ENCODE assay signal across 15 cellular contexts in the genomic region with DNA sequence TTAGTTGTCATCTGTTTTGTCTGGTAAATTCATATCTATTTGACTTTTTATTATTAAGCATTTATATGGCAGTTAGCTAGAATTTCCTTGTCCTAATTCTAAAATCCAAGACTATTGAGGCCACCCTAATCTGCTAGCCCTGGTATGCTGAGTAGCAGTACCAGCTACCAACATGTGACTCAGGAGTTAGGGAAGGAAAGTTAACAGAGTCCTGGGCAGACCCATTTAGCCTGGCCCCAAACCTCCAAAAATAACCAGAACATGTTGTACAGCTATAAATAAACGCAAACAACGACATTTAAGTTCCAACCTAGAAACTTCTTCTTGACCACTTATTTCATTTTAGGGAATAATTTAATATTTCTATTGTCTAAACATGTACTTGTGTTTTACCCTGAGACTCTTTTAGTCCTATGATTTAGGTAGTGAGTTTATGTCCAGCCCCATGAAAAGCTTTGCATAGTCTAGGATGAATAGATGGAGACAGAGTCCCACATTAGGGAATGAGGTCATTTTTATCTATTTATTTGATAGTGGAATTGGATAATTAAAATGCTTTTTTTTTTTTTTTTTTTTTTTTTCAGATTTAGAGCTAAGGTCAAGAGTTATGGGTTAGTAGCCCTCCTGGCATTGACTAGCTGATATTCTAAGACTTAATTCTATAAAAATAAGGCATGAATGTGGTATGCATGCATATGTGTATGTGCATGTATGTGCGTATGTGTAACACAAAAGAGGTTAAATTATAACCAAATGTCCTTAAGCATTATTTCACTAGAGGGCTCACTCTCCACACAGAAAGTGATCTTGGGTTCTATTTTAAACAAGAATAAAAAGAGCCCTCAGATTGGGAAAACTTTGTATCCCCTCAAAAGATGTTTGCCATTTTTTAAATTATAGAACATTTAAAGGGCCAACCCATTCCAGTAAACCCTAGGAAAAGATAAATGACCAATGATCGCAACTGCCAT.
A peak's percentile ranks its signal among the peaks of the same experiment; 100 is the strongest.
DNase-seq lines count a peak whose midpoint lies in the region; ATAC-seq and TF ChIP-seq lines count a peak whose summit lies in the region.
"Had no signal": no experiment of that assay in that cellular context is flagged by ENCODE, and none has a peak within 500 bp of the region (broad histone marks: within the 10 kb centered on the region; RNA-seq: fewer than 3 reads in every experiment).

No MANE protein-coding gene starts in this region.

- H3K27me3 ChIP-seq in ascending aorta (no peaks in the 10 kb centered on the region), right cardiac atrium (ENCODE audit: control insufficient read depth, insufficient read depth) (no peaks in the 10 kb centered on the region), thoracic aorta (replicated peaks; ENCODE audit: insufficient read depth) (no peaks in the 10 kb centered on the region)

- H3K4me1 ChIP-seq in ascending aorta (peaks cover 4 to 45% of the 10 kb centered on the region in 2 donors), right cardiac atrium (ENCODE audit: control insufficient read depth, insufficient read depth, low read length) (no peaks in the 10 kb centered on the region), thoracic aorta (ENCODE audit: control insufficient read depth in 1 of 2, low read depth in 2 of 2) (peaks cover 25 to 47% of the 10 kb centered on the region in 2 donors)
- H3K4me1 ChIP-seq: parathyroid adenoma had no signal

- H3K4me3 ChIP-seq in ascending aorta = no peak overlapping the region
- no peak overlapping the region for H3K4me3 ChIP-seq in right cardiac atrium (ENCODE audit: low read length)
- no peak overlapping the region for H3K4me3 ChIP-seq in thoracic aorta
- H3K4me3 ChIP-seq: GM12878 had no signal

- ATAC-seq in right cardiac atrium (peak; percentile 67 to 75), thoracic aorta (ENCODE audit: insufficient number of reproducible peaks, low FRiP score, low read depth) (peak; percentile 96), HG03571 (IDR thresholded peaks at IDR 0.05; ENCODE audit: unreplicated experiment) (no peak)
- ATAC-seq: GM12878 had no signal

- TF ChIP-seq CTCF in ascending aorta (IDR thresholded peaks at IDR 0.05) = peak in 1 of 3 experiments; percentile 27
- TF ChIP-seq CTCF in thoracic aorta (IDR thresholded peaks at IDR 0.05) = no peak

- H3K36me3 ChIP-seq in ascending aorta (peaks cover 9 to 18% of the 10 kb centered on the region in 2 donors), thoracic aorta (peaks cover 7% of the 10 kb centered on the region)

- peak overlapping the region; percentile 86 to 88 for H3K27ac ChIP-seq in ascending aorta
- H3K27ac ChIP-seq in right cardiac atrium (ENCODE audit: low read length) = no peak overlapping the region
- H3K27ac ChIP-seq in thoracic aorta = peak overlapping the region; percentile 78 to 85
- H3K27ac ChIP-seq: parathyroid adenoma had no signal

- no peaks in the 10 kb centered on the region for H3K9me3 ChIP-seq in ascending aorta
- no peaks in the 10 kb centered on the region for H3K9me3 ChIP-seq in right cardiac atrium (ENCODE audit: control insufficient read depth, low read length)
- no peaks in the 10 kb centered on the region for H3K9me3 ChIP-seq in thoracic aorta

- intact Hi-C loops in ascending aorta (cut with DNase I) (loop anchor here (2.0 kb wide), 3 partner anchors 30 to 96 kb away; no protein-coding TSS in a partner anchor), right cardiac atrium (cut with DNase I) (no loop called here)

- DNase-seq in DMS 273 (lab: John Stamatoyannopoulos, UW; ENCODE audit: unreplicated experiment) (peak; percentile 35), DMS 273 treated with DMSO at 0.1 percent for 48 hours (lab: John Stamatoyannopoulos, UW) (no peak), ascending aorta (ENCODE audit: low spot score in 2 of 2) (peak in 1 of 2 donors; percentile 72), right cardiac atrium (no peak), thoracic aorta (ENCODE audit: low spot score) (no peak), NCI-H446 (lab: John Stamatoyannopoulos, UW) (no peak)
- no peak for DNase-seq in activated CD4-positive, alpha-beta T cell treated with anti-CD3 and anti-CD28 coated beads, Interleukin-2, amount 50 U/mL, for 4 hours
- DNase-seq: 8988T; activated B cell treated with CpG ODN at 0.5 μM for 24 hours; activated naive CD8-positive, alpha-beta T cell treated with anti-CD3 and anti-CD28 coated beads, Interleukin-2, amount 10 ng/mL, durations not matched to agents 7 days and 5 days; H7; NK-92 treated with Interleukin-12 subunit alpha and Interleukin-12 subunit beta, amount 100 ng/mL, for 24 hours had no signal

- 61% methylated on average over 4 of the region's 4 CpGs for WGBS in right cardiac atrium
